8 cellular contexts compared by ENCODE assay signal in the genomic region with DNA sequence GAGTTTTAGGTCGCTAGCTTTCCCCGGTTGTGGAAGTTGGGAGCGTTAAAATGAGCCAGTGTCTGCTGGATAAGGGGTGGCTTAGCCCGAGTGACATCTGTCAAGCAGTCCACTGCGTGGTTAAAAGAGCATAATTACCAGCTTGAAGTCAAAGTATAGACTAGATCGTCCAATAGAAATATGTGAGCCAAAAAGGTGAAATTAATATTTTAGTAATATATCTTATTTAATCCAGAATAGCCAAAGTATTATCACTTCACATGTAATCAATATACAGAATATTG. TPM values are rescaled to one million over a fixed set of nuclear protein-coding genes. Genes with fewer than 3 reads are reported as not detected.
DNase-seq lines count a peak whose midpoint lies in the region; ATAC-seq and TF ChIP-seq lines count a peak whose summit lies in the region.

No MANE protein-coding gene starts in this region.

- H3K27ac ChIP-seq in SK-N-MC (no peak overlapping the region), skin epidermis (peak overlapping the region in 19 of 21 experiments; percentile 59 to 92 (median 84))

- no peak for DNase-seq in T-helper 2 cell treated with Interferon-gamma antibody and Interleukin-4, amounts not matched to agents 5 μg/mL and 100 μg/mL, for 36 hours (ENCODE audit: low spot score)
- DNase-seq in T-helper 2 cell = no peak
- no peak for DNase-seq in SK-N-MC (ENCODE audit: low read depth, low spot score)
- no peak for DNase-seq in glutamatergic neuron
- DNase-seq in HCEC 1CT = no peak
- DNase-seq in pons (ENCODE audit: low spot score) = no peak

- H3K9me3 ChIP-seq in SK-N-MC (ENCODE audit: low read depth, low read length) = no peaks in the 10 kb centered on the region

- H3K27ac Mint-ChIP-seq in T-helper 2 cell treated with Interferon-gamma antibody and Interleukin-4, amounts not matched to agents 5 μg/mL and 100 μg/mL, for 36 hours = peak overlapping the region; percentile 63
- H3K27ac Mint-ChIP-seq in glutamatergic neuron (ENCODE audit: unreplicated experiment) = peak overlapping the region; percentile 94

- TF ChIP-seq CTCF in glutamatergic neuron (IDR thresholded peaks at IDR 0.05; ENCODE audit: partially characterized antibody, unreplicated experiment) = no peak

- H3K27me3 Mint-ChIP-seq in T-helper 2 cell treated with Interferon-gamma antibody and Interleukin-4, amounts not matched to agents 5 μg/mL and 100 μg/mL, for 36 hours (ENCODE audit: low read depth) = no peaks in the 10 kb centered on the region
- peaks cover 2% of the 10 kb centered on the region for H3K27me3 Mint-ChIP-seq in glutamatergic neuron (ENCODE audit: unreplicated experiment)

- no peaks in the 10 kb centered on the region for H3K36me3 Mint-ChIP-seq in T-helper 2 cell treated with Interferon-gamma antibody and Interleukin-4, amounts not matched to agents 5 μg/mL and 100 μg/mL, for 36 hours (ENCODE audit: low read depth)
- no peaks in the 10 kb centered on the region for H3K36me3 Mint-ChIP-seq in glutamatergic neuron (ENCODE audit: unreplicated experiment)

- no peaks in the 10 kb centered on the region for H3K9me3 Mint-ChIP-seq in T-helper 2 cell treated with Interferon-gamma antibody and Interleukin-4, amounts not matched to agents 5 μg/mL and 100 μg/mL, for 36 hours
- H3K9me3 Mint-ChIP-seq in glutamatergic neuron (ENCODE audit: unreplicated experiment) = no peaks in the 10 kb centered on the region

- ATAC-seq in HG03196 (IDR thresholded peaks at IDR 0.05; ENCODE audit: unreplicated experiment) = no peak

- H3K4me3 ChIP-seq in SK-N-MC (peak overlapping the region; percentile 89), skin epidermis (peak overlapping the region; percentile 58 to 92 (median 80))

- H3K4me3 Mint-ChIP-seq in T-helper 2 cell treated with Interferon-gamma antibody and Interleukin-4, amounts not matched to agents 5 μg/mL and 100 μg/mL, for 36 hours = peak overlapping the region; percentile 97
- peak overlapping the region; percentile 98 for H3K4me3 Mint-ChIP-seq in glutamatergic neuron (ENCODE audit: unreplicated experiment)

- H3K36me3 ChIP-seq in SK-N-MC (ENCODE audit: insufficient read depth, low read length) = no peaks in the 10 kb centered on the region

- H3K4me1 Mint-ChIP-seq in T-helper 2 cell treated with Interferon-gamma antibody and Interleukin-4, amounts not matched to agents 5 μg/mL and 100 μg/mL, for 36 hours (ENCODE audit: low read depth) = peaks cover 11% of the 10 kb centered on the region
- no peaks in the 10 kb centered on the region for H3K4me1 Mint-ChIP-seq in glutamatergic neuron (ENCODE audit: low read depth, unreplicated experiment)

- peak overlapping the region; percentile 85 for H3K9ac ChIP-seq in SK-N-MC (ENCODE audit: insufficient read length)

RNA-seq across cellular contexts. Expression of a gene that starts 0.7 kb away (rescaled TPM):
- total RNA-seq in glutamatergic neuron (ENCODE audit: unreplicated experiment) = 48.2 TPM

RNA-seq across cellular contexts. Expression of a gene that starts 17.7 kb away (rescaled TPM):
- total RNA-seq in glutamatergic neuron (ENCODE audit: unreplicated experiment) = 146 TPM

RNA-seq across cellular contexts. Expression of a gene that starts 52.3 kb away (rescaled TPM):
- total RNA-seq in glutamatergic neuron (ENCODE audit: unreplicated experiment) = 13.4 TPM
